Comparison of ENCODE assay signal across 28 cellular contexts in genomic region chr9:31103836-31104235, GRCh38.
DNase-seq lines count a peak whose midpoint lies in the region; ATAC-seq and TF ChIP-seq lines count a peak whose summit lies in the region.
"Had no signal": no experiment of that assay in that cellular context is flagged by ENCODE, and none has a peak within 500 bp of the region (broad histone marks: within the 10 kb centered on the region; RNA-seq: fewer than 3 reads in every experiment).

No MANE protein-coding gene starts in this region.

- no peaks in the 10 kb centered on the region for H3K36me3 Mint-ChIP-seq in activated T-cell treated with anti-CD3 and anti-CD28 coated beads, Interleukin-2, amount 50 U/mL, for 72 hours (ENCODE audit: insufficient read depth in 2 of 2)
- H3K36me3 Mint-ChIP-seq: activated CD4-positive, alpha-beta memory T cell treated with anti-CD3 and anti-CD28 coated beads for 36 hours; activated naive CD8-positive, alpha-beta T cell treated with anti-CD3 and anti-CD28 coated beads, Interleukin-2, amount 10 ng/mL, durations not matched to agents 7 days and 5 days; brain; CD4-positive, alpha-beta memory T cell; naive B cell; type B pancreatic cell had no signal

- no peaks in the 10 kb centered on the region for H3K4me1 Mint-ChIP-seq in activated T-cell treated with anti-CD3 and anti-CD28 coated beads, Interleukin-2, amount 50 U/mL, for 72 hours (ENCODE audit: low read depth)
- H3K4me1 Mint-ChIP-seq: activated B cell treated with CpG ODN at 0.5 μM for 24 hours; activated naive CD8-positive, alpha-beta T cell treated with anti-CD3 and anti-CD28 coated beads, Interleukin-2, amount 10 ng/mL, durations not matched to agents 7 days and 5 days; brain; GM23338; naive B cell had no signal

- no peak for TF ChIP-seq CTCF in fibroblast of lung (conservative IDR thresholded peaks at IDR 0.05 in 1 of 2, IDR thresholded peaks at IDR 0.05 in 1 of 2; ENCODE audit: low read depth in 1 of 2, low read length in 2 of 2)

- H3K4me3 ChIP-seq in HAP-1 = no peak overlapping the region
- no peak overlapping the region for H3K4me3 ChIP-seq in SK-N-MC
- no peak overlapping the region for H3K4me3 ChIP-seq in fibroblast of lung (replicated peaks in 1 of 4; ENCODE audit: control extremely low read depth in 1 of 4, insufficient read depth in 1 of 4, low read depth in 3 of 4, low read length in 4 of 4)
- H3K4me3 ChIP-seq: gastroesophageal sphincter, GM23338 had no signal

- DNase-seq in HAP-1 (ENCODE audit: low spot score in 2 of 2) (peak; percentile 10 to 40), SK-N-MC (ENCODE audit: low read depth, low spot score) (peak; percentile 26), fibroblast of lung (ENCODE audit: low read depth in 2 of 2) (peak; percentile 14 to 47), non-pigmented ciliary epithelial cell (ENCODE audit: low read depth) (peak; percentile 32), KBM-7 (no peak), NCI-H345 treated with DMSO at 0.1 percent for 48 hours (lab: John Stamatoyannopoulos, UW; ENCODE audit: unreplicated experiment) (no peak)
- no peak for DNase-seq in activated T-cell treated with anti-CD3 and anti-CD28 coated beads, Interleukin-2, amount 50 U/mL, for 72 hours
- DNase-seq: activated B cell treated with CpG ODN at 0.5 μM for 24 hours; activated CD4-positive, alpha-beta memory T cell treated with anti-CD3 and anti-CD28 coated beads for 36 hours; activated CD8-positive, alpha-beta memory T cell treated with anti-CD3 and anti-CD28 coated beads, Interleukin-2, amount 50 U/mL, for 48 hours; activated naive CD8-positive, alpha-beta T cell treated with anti-CD3 and anti-CD28 coated beads, Interleukin-2, amount 10 ng/mL, durations not matched to agents 7 days and 5 days; CD4-positive, alpha-beta memory T cell; effector CD8-positive, alpha-beta T cell; Karpas-422; mesendoderm; naive B cell; NCI-H1092; NCI-H187; NCI-H69; nucleus accumbens; small intestine; stimulated activated CD4-positive, alpha-beta T cell treated with anti-CD3 and anti-CD28 coated beads, Interleukin-2, amount 100 ng/mL, for 24 hours; SW 1271 had no signal

- in situ Hi-C loops in HAP-1 (cut with MboI; ENCODE audit: low sequenced_read_pairs) = no loop called here
- in situ Hi-C loops in KBM-7 (cut with MboI; ENCODE audit: low pct_unique_long_range_greater_than_20kb, low sequenced_read_pairs) = no loop called here

- ATAC-seq in activated T-cell treated with anti-CD3 and anti-CD28 coated beads, Interleukin-2, amount 50 U/mL, for 72 hours (replicated peaks in 1 of 2) = no peak
- no peak for ATAC-seq in HG03280 (IDR thresholded peaks at IDR 0.05; ENCODE audit: unreplicated experiment)
- ATAC-seq: gastroesophageal sphincter, GM23338 had no signal

- no peaks in the 10 kb centered on the region for H3K4me1 ChIP-seq in HAP-1
- H3K4me1 ChIP-seq in fibroblast of lung (ENCODE audit: control insufficient read depth, extremely low read depth, insufficient read depth, low read length) = no peaks in the 10 kb centered on the region
- H3K4me1 ChIP-seq: gastroesophageal sphincter had no signal

- H2AFZ ChIP-seq in fibroblast of lung (ENCODE audit: low read length) = no peak overlapping the region
- H2AFZ ChIP-seq: GM23338 had no signal

- no peak overlapping the region for H3K27ac Mint-ChIP-seq in activated T-cell treated with anti-CD3 and anti-CD28 coated beads, Interleukin-2, amount 50 U/mL, for 72 hours
- H3K27ac Mint-ChIP-seq: activated B cell treated with CpG ODN at 0.5 μM for 24 hours; activated CD4-positive, alpha-beta memory T cell treated with anti-CD3 and anti-CD28 coated beads for 36 hours; activated naive CD8-positive, alpha-beta T cell treated with anti-CD3 and anti-CD28 coated beads, Interleukin-2, amount 10 ng/mL, durations not matched to agents 7 days and 5 days; brain; CD4-positive, alpha-beta memory T cell; naive B cell; type B pancreatic cell had no signal

- peaks cover 18% of the 10 kb centered on the region for H3K27me3 Mint-ChIP-seq in activated T-cell treated with anti-CD3 and anti-CD28 coated beads, Interleukin-2, amount 50 U/mL, for 72 hours (ENCODE audit: low read depth)
- H3K27me3 Mint-ChIP-seq: activated B cell treated with CpG ODN at 0.5 μM for 24 hours; activated naive CD8-positive, alpha-beta T cell treated with anti-CD3 and anti-CD28 coated beads, Interleukin-2, amount 10 ng/mL, durations not matched to agents 7 days and 5 days; brain; type B pancreatic cell had no signal

- H4K20me1 ChIP-seq in fibroblast of lung (ENCODE audit: control insufficient read depth, extremely low read depth, insufficient read depth, low read length) = no peaks in the 10 kb centered on the region

- H3K79me2 ChIP-seq in fibroblast of lung (ENCODE audit: control insufficient read depth, insufficient read depth, low read length) = no peaks in the 10 kb centered on the region

- H3K4me2 ChIP-seq in fibroblast of lung (ENCODE audit: extremely low read depth, insufficient read depth, low read length) = no peak overlapping the region
- H3K4me2 ChIP-seq: GM23338 had no signal

- no peaks in the 10 kb centered on the region for H3K36me3 ChIP-seq in HAP-1 (replicated peaks)
- H3K36me3 ChIP-seq in SK-N-MC (ENCODE audit: insufficient read depth, low read length) = no peaks in the 10 kb centered on the region
- H3K36me3 ChIP-seq in fibroblast of lung (ENCODE audit: control insufficient read depth, insufficient read depth, low read length) = no peaks in the 10 kb centered on the region
- H3K36me3 ChIP-seq: gastroesophageal sphincter had no signal

- H3K9me3 Mint-ChIP-seq in activated T-cell treated with anti-CD3 and anti-CD28 coated beads, Interleukin-2, amount 50 U/mL, for 72 hours = no peaks in the 10 kb centered on the region
- H3K9me3 Mint-ChIP-seq: activated B cell treated with CpG ODN at 0.5 μM for 24 hours; activated CD4-positive, alpha-beta memory T cell treated with anti-CD3 and anti-CD28 coated beads for 36 hours; brain; CD4-positive, alpha-beta memory T cell; GM23338; naive B cell; type B pancreatic cell had no signal

- H3K27me3 ChIP-seq in HAP-1 (ENCODE audit: low read depth) = no peaks in the 10 kb centered on the region
- H3K27me3 ChIP-seq in fibroblast of lung (ENCODE audit: control insufficient read depth, insufficient read depth, low read length) = no peaks in the 10 kb centered on the region
- H3K27me3 ChIP-seq: gastroesophageal sphincter had no signal

- H3K4me3 Mint-ChIP-seq in activated T-cell treated with anti-CD3 and anti-CD28 coated beads, Interleukin-2, amount 50 U/mL, for 72 hours = no peak overlapping the region
- H3K4me3 Mint-ChIP-seq: activated B cell treated with CpG ODN at 0.5 μM for 24 hours; activated CD4-positive, alpha-beta memory T cell treated with anti-CD3 and anti-CD28 coated beads for 36 hours; activated naive CD8-positive, alpha-beta T cell treated with anti-CD3 and anti-CD28 coated beads, Interleukin-2, amount 10 ng/mL, durations not matched to agents 7 days and 5 days; brain; CD4-positive, alpha-beta memory T cell; GM23338; naive B cell; type B pancreatic cell had no signal

- H3K27ac ChIP-seq in SK-N-MC = no peak overlapping the region
- H3K27ac ChIP-seq in fibroblast of lung (ENCODE audit: insufficient read depth, low read length) = no peak overlapping the region
- H3K27ac ChIP-seq: gastroesophageal sphincter had no signal

- H3K9ac ChIP-seq in SK-N-MC (ENCODE audit: insufficient read length) (no peak overlapping the region), fibroblast of lung (ENCODE audit: insufficient read depth, low read length) (no peak overlapping the region)

- H3K9me3 ChIP-seq in HAP-1 (no peaks in the 10 kb centered on the region; the same call in 1 of the 2 replicates), SK-N-MC (ENCODE audit: low read depth, low read length) (no peaks in the 10 kb centered on the region), fibroblast of lung (ENCODE audit: control insufficient read depth, insufficient read depth, low read depth, low read length) (no peaks in the 10 kb centered on the region)
- H3K9me3 ChIP-seq: gastroesophageal sphincter had no signal

Comparison
In these comparisons a context has a peak if more than half of its experiments do, and no peak if none do; other contexts are left out.
1. DNase-seq: peak in HAP-1 (2 of 2), SK-N-MC (single experiment), fibroblast of lung (2 of 2) and non-pigmented ciliary epithelial cell (single experiment); none in activated T-cell treated with anti-CD3 and anti-CD28 coated beads, Interleukin-2, amount 50 U/mL, for 72 hours (0 of 2), KBM-7 (single experiment) and NCI-H345 treated with DMSO at 0.1 percent for 48 hours (single experiment).